9 cellular contexts compared by ENCODE assay signal in the genomic region with DNA sequence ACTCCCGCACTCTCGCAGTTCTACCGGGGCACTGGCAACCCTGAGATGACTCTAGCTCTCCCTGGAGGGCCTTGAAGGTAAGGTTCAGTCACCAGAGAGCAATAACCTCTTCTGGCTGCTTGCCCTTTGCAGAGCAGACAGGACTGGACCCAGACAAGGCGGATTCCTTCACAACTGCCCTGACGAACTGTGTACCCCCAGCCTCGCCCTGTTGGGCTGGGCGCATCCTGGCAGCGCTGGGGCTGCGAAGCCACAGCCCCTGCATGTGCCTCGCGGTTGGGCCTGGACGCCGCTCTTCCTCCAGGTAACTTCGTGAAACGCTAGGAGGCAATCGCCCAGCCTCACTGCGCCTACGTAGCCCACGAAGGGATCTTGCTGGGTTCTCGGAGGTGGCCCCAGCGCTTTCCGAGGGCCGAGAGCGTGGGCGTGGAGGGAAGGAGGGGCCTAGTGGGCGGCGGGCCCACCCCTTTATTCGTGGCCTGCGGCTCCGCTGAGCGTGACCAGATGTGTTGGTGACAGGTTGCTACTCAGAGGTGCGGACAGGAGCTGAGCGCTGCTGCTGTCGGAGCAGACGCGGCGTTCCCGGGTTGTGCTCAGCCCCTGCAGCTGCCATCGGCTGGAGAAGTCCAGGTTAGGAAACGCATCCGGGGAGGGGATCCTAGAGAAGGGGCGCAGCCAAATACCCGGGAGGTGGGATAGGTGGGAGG. TPM values are rescaled to one million over a fixed set of nuclear protein-coding genes. Genes with fewer than 3 reads are reported as not detected.
A peak's percentile ranks its signal among the peaks of the same experiment; 100 is the strongest.
DNase-seq lines count a peak whose midpoint lies in the region; ATAC-seq, FAIRE-seq and TF ChIP-seq lines count a peak whose summit lies in the region.
"Had no signal": no experiment of that assay in that cellular context is flagged by ENCODE, and none has a peak within 500 bp of the region (broad histone marks: within the 10 kb centered on the region; RNA-seq: fewer than 3 reads in every experiment).

No MANE protein-coding gene starts in this region.

- ATAC-seq in activated T-helper 17 cell treated with anti-CD3 and anti-CD28 coated beads, Interleukin-2, amount 50 U/mL, for 72 hours (replicated peaks): peak; percentile 16
- no peak for ATAC-seq in right cardiac atrium
- no peak for ATAC-seq in GM18502 (IDR thresholded peaks at IDR 0.05; ENCODE audit: poor library complexity, unreplicated experiment)

- intact Hi-C loops in right cardiac atrium (cut with DNase I): loop anchor here in 1 of 4 donors (10.0 kb wide), 4 partner anchors 124 to 396 kb away; no protein-coding TSS in a partner anchor

- WGBS in right cardiac atrium: 12% methylated on average over 43 of the region's 43 CpGs

- no peaks in the 10 kb centered on the region for H3K4me1 Mint-ChIP-seq in activated T-helper 17 cell treated with anti-CD3 and anti-CD28 coated beads, Interleukin-2, amount 50 U/mL, for 72 hours

- peak overlapping the region; percentile 76 for H3K4me3 ChIP-seq in right cardiac atrium (ENCODE audit: low read length)

- no peak for FAIRE-seq in GM12892 (lab: Jason Lieb, UNC)

- H3K27ac ChIP-seq in right cardiac atrium (ENCODE audit: low read length): no peak overlapping the region
- H3K27ac ChIP-seq: 22Rv1 had no signal

- H3K27me3 ChIP-seq in right cardiac atrium (ENCODE audit: control insufficient read depth, insufficient read depth): no peaks in the 10 kb centered on the region

- H3K9me3 ChIP-seq in right cardiac atrium (ENCODE audit: control insufficient read depth, low read length): no peaks in the 10 kb centered on the region

- no peak for TF ChIP-seq POLR2A in GM12892 (IDR thresholded peaks at IDR 0.05; ENCODE audit: low read depth, low read length)

- DNase-seq in DMS 273 (lab: John Stamatoyannopoulos, UW; ENCODE audit: unreplicated experiment) (peak; percentile 43), DMS 273 treated with DMSO at 0.1 percent for 48 hours (lab: John Stamatoyannopoulos, UW) (no peak), right cardiac atrium (peak in 2 of 3 donors; percentile 61 to 67), GM12892 (ENCODE audit: insufficient read length) (no peak), NCI-H128 (lab: John Stamatoyannopoulos, UW; ENCODE audit: unreplicated experiment) (no peak)
- peak; percentile 51 for DNase-seq in stimulated activated CD4-positive, alpha-beta T cell treated with anti-CD3 and anti-CD28 coated beads, Interleukin-15, amount 100 ng/mL, for 24 hours

- no peaks in the 10 kb centered on the region for H3K27me3 Mint-ChIP-seq in activated T-helper 17 cell treated with anti-CD3 and anti-CD28 coated beads, Interleukin-2, amount 50 U/mL, for 72 hours

- no peak overlapping the region for H3K27ac Mint-ChIP-seq in activated T-helper 17 cell treated with anti-CD3 and anti-CD28 coated beads, Interleukin-2, amount 50 U/mL, for 72 hours

- H3K4me3 Mint-ChIP-seq in activated T-helper 17 cell treated with anti-CD3 and anti-CD28 coated beads, Interleukin-2, amount 50 U/mL, for 72 hours: peak overlapping the region; percentile 82

- no peaks in the 10 kb centered on the region for H3K9me3 Mint-ChIP-seq in activated T-helper 17 cell treated with anti-CD3 and anti-CD28 coated beads, Interleukin-2, amount 50 U/mL, for 72 hours

- H3K4me1 ChIP-seq in right cardiac atrium (ENCODE audit: control insufficient read depth, insufficient read depth, low read length): no peaks in the 10 kb centered on the region

- no peaks in the 10 kb centered on the region for H3K36me3 Mint-ChIP-seq in activated T-helper 17 cell treated with anti-CD3 and anti-CD28 coated beads, Interleukin-2, amount 50 U/mL, for 72 hours (ENCODE audit: low read depth)

RNA-seq across cellular contexts. Expression of gene MAMLD1, which starts 1.9 kb away (rescaled TPM):
- total RNA-seq in activated T-helper 17 cell treated with anti-CD3 and anti-CD28 coated beads, Interleukin-2, amount 50 U/mL, for 72 hours: 1 to 10 TPM; 1.9 to 2.1 TPM
- 1 to 10 TPM; 2.3 to 3.1 (median 2.6) TPM for total RNA-seq in right cardiac atrium
- 1.3 TPM for polyA plus RNA-seq in right cardiac atrium
- not detected for polyA plus RNA-seq in GM12892 (2012; ENCODE audit: missing spikeins)

Comparison
In these comparisons a context has a peak if more than half of its experiments do, and no peak if none do; other contexts are left out.
1. DNase-seq: peak in DMS 273 (single experiment), right cardiac atrium (2 of 3) and stimulated activated CD4-positive, alpha-beta T cell treated with anti-CD3 and anti-CD28 coated beads, Interleukin-15, amount 100 ng/mL, for 24 hours (single experiment); none in DMS 273 treated with DMSO at 0.1 percent for 48 hours (single experiment), GM12892 (single experiment) and NCI-H128 (single experiment).